19 cellular contexts compared by ENCODE assay signal in genomic region chr5:56612353-56612752, GRCh38.
DNase-seq lines count a peak whose midpoint lies in the region; ATAC-seq lines count a peak whose summit lies in the region.
"Had no signal": no experiment of that assay in that cellular context is flagged by ENCODE, and none has a peak within 500 bp of the region (broad histone marks: within the 10 kb centered on the region; RNA-seq: fewer than 3 reads in every experiment).

No MANE protein-coding gene starts in this region.

- no peak overlapping the region for H3K4me3 ChIP-seq in BLaER1 treated with 17β-estradiol and CSF1 and Interleukin-3, amounts not matched to agents 10 nM and 100 nM
- H3K4me3 ChIP-seq: lung, Peyer's patch, psoas muscle had no signal

- H4K20me1 ChIP-seq in BLaER1 treated with 17β-estradiol and CSF1 and Interleukin-3, amounts not matched to agents 10 nM and 100 nM: no peaks in the 10 kb centered on the region

- H3K4me1 ChIP-seq in BLaER1 treated with 17β-estradiol and CSF1 and Interleukin-3, amounts not matched to agents 10 nM and 100 nM: peaks cover 37 to 47% (median 44%) of the 10 kb centered on the region in 10 experiments
- H3K4me1 ChIP-seq: psoas muscle had no signal

- peaks cover 12% of the 10 kb centered on the region for H3K9me3 Mint-ChIP-seq in activated CD4-positive, alpha-beta T cell treated with anti-CD3 and anti-CD28 coated beads for 36 hours (ENCODE audit: low read depth)
- H3K9me3 Mint-ChIP-seq in activated CD4-positive, alpha-beta memory T cell treated with anti-CD3 and anti-CD28 coated beads for 36 hours: peaks cover 16% of the 10 kb centered on the region
- peaks cover 6 to 28% (median 12%) of the 10 kb centered on the region in 7 donors for H3K9me3 Mint-ChIP-seq in naive B cell

- no peaks in the 10 kb centered on the region; a peak in 1 of 22 replicates for H3K36me3 ChIP-seq in BLaER1 treated with 17β-estradiol and CSF1 and Interleukin-3, amounts not matched to agents 10 nM and 100 nM
- H3K36me3 ChIP-seq: Peyer's patch had no signal

- H3K36me3 Mint-ChIP-seq in activated CD4-positive, alpha-beta T cell treated with anti-CD3 and anti-CD28 coated beads for 36 hours (ENCODE audit: low read depth): peaks cover 14% of the 10 kb centered on the region
- peaks cover 15% of the 10 kb centered on the region for H3K36me3 Mint-ChIP-seq in activated CD4-positive, alpha-beta memory T cell treated with anti-CD3 and anti-CD28 coated beads for 36 hours
- H3K36me3 Mint-ChIP-seq in naive B cell: peaks cover 9 to 18% of the 10 kb centered on the region in 2 donors
- H3K36me3 Mint-ChIP-seq: brain had no signal

- H3K27me3 ChIP-seq in BLaER1 treated with 17β-estradiol and CSF1 and Interleukin-3, amounts not matched to agents 10 nM and 100 nM: no peaks in the 10 kb centered on the region
- H3K27me3 ChIP-seq: Peyer's patch had no signal

- POLR2A ChIA-PET in activated CD4-positive, alpha-beta T cell treated with anti-CD3 and anti-CD28 coated beads for 36 hours (lab: Charles Lee): no interaction called here
- POLR2A ChIA-PET in activated CD4-positive, alpha-beta memory T cell treated with anti-CD3 and anti-CD28 coated beads for 36 hours (lab: Charles Lee): no interaction called here

- H3K27me3 Mint-ChIP-seq in activated CD4-positive, alpha-beta T cell treated with anti-CD3 and anti-CD28 coated beads for 36 hours: no peaks in the 10 kb centered on the region
- no peaks in the 10 kb centered on the region for H3K27me3 Mint-ChIP-seq in activated CD4-positive, alpha-beta memory T cell treated with anti-CD3 and anti-CD28 coated beads for 36 hours
- no peaks in the 10 kb centered on the region for H3K27me3 Mint-ChIP-seq in naive B cell

- H3K27ac ChIP-seq in BLaER1 treated with 17β-estradiol and CSF1 and Interleukin-3, amounts not matched to agents 10 nM and 100 nM: no peak overlapping the region
- H3K27ac ChIP-seq: epithelial cell of prostate, Peyer's patch, psoas muscle had no signal

- ATAC-seq in activated CD4-positive, alpha-beta T cell treated with anti-CD3 and anti-CD28 coated beads for 36 hours: no peak
- no peak for ATAC-seq in naive B cell (ENCODE audit: low read depth in 2 of 2)
- no peak for ATAC-seq in HG03025 (IDR thresholded peaks at IDR 0.05; ENCODE audit: low FRiP score, unreplicated experiment)
- no peak for ATAC-seq in GM18861 (IDR thresholded peaks at IDR 0.05; ENCODE audit: unreplicated experiment)
- ATAC-seq: psoas muscle had no signal

- no peak for DNase-seq in activated CD4-positive, alpha-beta T cell treated with anti-CD3 and anti-CD28 coated beads for 36 hours
- no peak for DNase-seq in activated CD4-positive, alpha-beta T cell treated with anti-CD3 and anti-CD28 coated beads for 4 hours
- DNase-seq in activated CD4-positive, alpha-beta memory T cell treated with anti-CD3 and anti-CD28 coated beads for 36 hours: no peak
- DNase-seq in naive B cell: no peak
- DNase-seq in DMS153 (lab: John Stamatoyannopoulos, UW): no peak
- DNase-seq: activated CD4-positive, alpha-beta T cell treated with anti-CD3 and anti-CD28 coated beads, Interleukin-2, amount 50 U/mL, for 1 hour; DND-41; glutamatergic neuron; NCI-H1694 treated with DMSO at 0.1 percent for 48 hours; NCI-H526; Peyer's patch; psoas muscle; trophoblast cell had no signal

- H3K4me3 Mint-ChIP-seq in activated CD4-positive, alpha-beta T cell treated with anti-CD3 and anti-CD28 coated beads for 36 hours: no peak overlapping the region
- H3K4me3 Mint-ChIP-seq in activated CD4-positive, alpha-beta memory T cell treated with anti-CD3 and anti-CD28 coated beads for 36 hours: no peak overlapping the region
- H3K4me3 Mint-ChIP-seq in naive B cell: peak overlapping the region in 6 of 8 donors; percentile 40 to 81 (median 56)
- H3K4me3 Mint-ChIP-seq: brain had no signal

- peaks cover 27 to 58% (median 38%) of the 10 kb centered on the region in 11 experiments for H3K9me3 ChIP-seq in BLaER1 treated with 17β-estradiol and CSF1 and Interleukin-3, amounts not matched to agents 10 nM and 100 nM (replicated peaks in 1 of 11)
- H3K9me3 ChIP-seq: Peyer's patch had no signal

- H3K27ac Mint-ChIP-seq in activated CD4-positive, alpha-beta T cell treated with anti-CD3 and anti-CD28 coated beads for 36 hours: peak overlapping the region; percentile 52
- H3K27ac Mint-ChIP-seq in activated CD4-positive, alpha-beta memory T cell treated with anti-CD3 and anti-CD28 coated beads for 36 hours: peak overlapping the region; percentile 55
- peak overlapping the region; percentile 48 to 94 (median 74) for H3K27ac Mint-ChIP-seq in naive B cell
- H3K27ac Mint-ChIP-seq: brain had no signal

- H3K4me1 Mint-ChIP-seq in activated CD4-positive, alpha-beta T cell treated with anti-CD3 and anti-CD28 coated beads for 36 hours: peaks cover 81% of the 10 kb centered on the region
- peaks cover 82% of the 10 kb centered on the region for H3K4me1 Mint-ChIP-seq in activated CD4-positive, alpha-beta memory T cell treated with anti-CD3 and anti-CD28 coated beads for 36 hours (ENCODE audit: low read depth)
- H3K4me1 Mint-ChIP-seq in naive B cell: peaks cover 56 to 75% (median 73%) of the 10 kb centered on the region in 3 donors

- CTCF ChIA-PET in activated CD4-positive, alpha-beta T cell treated with anti-CD3 and anti-CD28 coated beads for 36 hours (lab: Charles Lee): no interaction called here
- CTCF ChIA-PET in activated CD4-positive, alpha-beta memory T cell treated with anti-CD3 and anti-CD28 coated beads for 36 hours (lab: Charles Lee): interaction anchor here (1.4 kb wide), 1 partner anchor 226 kb away, joined by 3 read pairs; no protein-coding TSS in a partner anchor

- no peak overlapping the region for H3K9ac ChIP-seq in BLaER1 treated with 17β-estradiol and CSF1 and Interleukin-3, amounts not matched to agents 10 nM and 100 nM

- intact Hi-C loops in activated CD4-positive, alpha-beta T cell treated with anti-CD3 and anti-CD28 coated beads for 36 hours (cut with DNase I, micrococcal nuclease): loop anchor here in 1 of 2 experiments (5.0 kb wide), 1 partner anchor 285 kb away; no protein-coding TSS in a partner anchor
- intact Hi-C loops in activated CD4-positive, alpha-beta memory T cell treated with anti-CD3 and anti-CD28 coated beads for 36 hours (cut with micrococcal nuclease): loop anchor here (5.0 to 10.0 kb wide), 3 partner anchors 35 to 205 kb away; partner anchors contain the start of gene MAP3K1

- H3K4me2 ChIP-seq in BLaER1 treated with 17β-estradiol and CSF1 and Interleukin-3, amounts not matched to agents 10 nM and 100 nM: peak overlapping the region; percentile 37 to 67 (median 57); a peak in 21 of 22 replicates

Comparison
In these comparisons a context has a peak if more than half of its experiments do, and no peak if none do; other contexts are left out.
1. H3K4me3 Mint-ChIP-seq: peak in naive B cell (6 of 8); none in activated CD4-positive, alpha-beta T cell treated with anti-CD3 and anti-CD28 coated beads for 36 hours (single experiment) and activated CD4-positive, alpha-beta memory T cell treated with anti-CD3 and anti-CD28 coated beads for 36 hours (single experiment).
2. Peak in every context shown above with its lines, with median percentiles within 50 percentile points of each other: H3K27ac Mint-ChIP-seq.